Comparison of ENCODE assay signal across 37 cellular contexts in genomic region chr1:218024211-218024720, GRCh38.
"Had no signal": no experiment of that assay in that cellular context is flagged by ENCODE, and none has a peak within 500 bp of the region (broad histone marks: within the 10 kb centered on the region; RNA-seq: fewer than 3 reads in every experiment).

No MANE protein-coding gene starts in this region.

- H3K4me3 Mint-ChIP-seq: activated B cell treated with CpG ODN at 0.5 μM for 24 hours; activated CD4-positive, alpha-beta memory T cell treated with anti-CD3 and anti-CD28 coated beads for 36 hours; activated CD4-positive, alpha-beta T cell treated with anti-CD3 and anti-CD28 coated beads, Interleukin-2, amount 10 ng/mL, durations not matched to agents 24 days and 14 days; activated CD8-positive, alpha-beta T cell treated with anti-CD3 and anti-CD28 coated beads for 36 hours; activated naive CD4-positive, alpha-beta T cell treated with anti-CD3 and anti-CD28 coated beads for 36 hours; activated naive CD8-positive, alpha-beta T cell treated with anti-CD3 and anti-CD28 coated beads for 36 hours; activated T-cell treated with anti-CD3 and anti-CD28 coated beads, Interleukin-2, amount 50 U/mL, for 4 hours; activated T-cell treated with anti-CD3 and anti-CD28 coated beads, Interleukin-2, amount 50 U/mL, for 72 hours; activated T-helper 1 cell treated with anti-CD3 and anti-CD28 coated beads, Interleukin-12 subunit alpha, Interleukin-12 subunit beta, Interleukin-2, Interleukin-4 antibody, amounts not matched to agents 30 ng/mL and 10 ng/mL and 1 ng/mL, durations not matched to agents 14 hours and 24 hours and 36 hours; activated T-helper 17 cell treated with anti-CD3 and anti-CD28 coated beads, Interleukin-2, amount 50 U/mL, for 72 hours; T-helper 1 cell treated with Interleukin-12 subunit alpha and Interleukin-12 subunit beta and Interleukin-4 antibody, amounts not matched to agents 30 μg/mL and 1 μg/mL, for 36 hours; T-helper 2 cell treated with Interferon-gamma antibody and Interleukin-4, amounts not matched to agents 5 μg/mL and 100 μg/mL, for 36 hours had no signal

- H3K27me3 Mint-ChIP-seq: activated B cell treated with CpG ODN at 0.5 μM for 24 hours; activated CD4-positive, alpha-beta memory T cell treated with anti-CD3 and anti-CD28 coated beads for 36 hours; activated CD4-positive, alpha-beta T cell treated with anti-CD3 and anti-CD28 coated beads, Interleukin-2, amount 10 ng/mL, durations not matched to agents 24 days and 14 days; activated CD8-positive, alpha-beta T cell treated with anti-CD3 and anti-CD28 coated beads for 36 hours; activated naive CD8-positive, alpha-beta T cell treated with anti-CD3 and anti-CD28 coated beads for 36 hours; activated T-helper 17 cell treated with anti-CD3 and anti-CD28 coated beads, Interleukin-2, amount 50 U/mL, for 72 hours had no signal

- FAIRE-seq: astrocyte, TTC549 had no signal

- H3K4me1 Mint-ChIP-seq: activated B cell treated with CpG ODN at 0.5 μM for 24 hours; activated CD4-positive, alpha-beta T cell treated with anti-CD3 and anti-CD28 coated beads, Interleukin-2, amount 10 ng/mL, durations not matched to agents 24 days and 14 days; activated naive CD8-positive, alpha-beta T cell treated with anti-CD3 and anti-CD28 coated beads for 36 hours; activated T-helper 17 cell treated with anti-CD3 and anti-CD28 coated beads, Interleukin-2, amount 50 U/mL, for 72 hours had no signal

- H3K36me3 Mint-ChIP-seq: activated CD4-positive, alpha-beta memory T cell treated with anti-CD3 and anti-CD28 coated beads for 36 hours; activated naive CD4-positive, alpha-beta T cell treated with anti-CD3 and anti-CD28 coated beads, Interleukin-2, amount 50 U/mL, for 72 hours; activated naive CD8-positive, alpha-beta T cell treated with anti-CD3 and anti-CD28 coated beads for 36 hours had no signal

- H3K4me3 ChIP-seq: adrenal gland, body of pancreas, breast epithelium had no signal

- H3K36me3 ChIP-seq: adrenal gland, brain microvascular endothelial cell, breast epithelium, WERI-Rb-1 had no signal

- DNase-seq: activated B cell treated with CpG ODN at 0.5 μM for 24 hours; activated CD4-positive, alpha-beta memory T cell treated with anti-CD3 and anti-CD28 coated beads for 36 hours; activated CD4-positive, alpha-beta T cell treated with anti-CD3 and anti-CD28 coated beads for 4 hours; activated CD4-positive, alpha-beta T cell treated with anti-CD3 and anti-CD28 coated beads, Interleukin-2, amount 10 ng/mL, durations not matched to agents 24 days and 14 days; activated CD4-positive, alpha-beta T cell treated with anti-CD3 and anti-CD28 coated beads, Interleukin-2, amount 50 U/mL, for 1 hour; activated CD4-positive, alpha-beta T cell treated with anti-CD3 and anti-CD28 coated beads, Interleukin-2, amount 50 U/mL, for 4 hours; activated CD4-positive, CD25-positive, alpha-beta regulatory T cell treated with anti-CD3 and anti-CD28 coated beads, Interleukin-2, amount 50 U/mL, for 72 hours; activated CD8-positive, alpha-beta memory T cell treated with anti-CD3 and anti-CD28 coated beads, Interleukin-2, amount 50 U/mL, for 4 hours; activated CD8-positive, alpha-beta T cell treated with anti-CD3 and anti-CD28 coated beads for 36 hours; activated effector memory CD4-positive, alpha-beta T cell treated with anti-CD3 and anti-CD28 coated beads, Interleukin-2, amount 50 U/mL, for 16 hours; activated gamma-delta T cell treated with Interleukin-2 at 50 U/mL for 16 hours; activated naive CD4-positive, alpha-beta T cell; activated naive CD4-positive, alpha-beta T cell treated with anti-CD3 and anti-CD28 coated beads for 36 hours; activated naive CD4-positive, alpha-beta T cell treated with anti-CD3 and anti-CD28 coated beads, Interleukin-2, amount 50 U/mL, for 16 hours; activated naive CD8-positive, alpha-beta T cell treated with anti-CD3 and anti-CD28 coated beads for 36 hours; activated T-cell treated with anti-CD3 and anti-CD28 coated beads for 4 hours; activated T-cell treated with anti-CD3 and anti-CD28 coated beads, Interleukin-2, amount 50 U/mL, for 1 hour; activated T-cell treated with anti-CD3 and anti-CD28 coated beads, Interleukin-2, amount 50 U/mL, for 4 hours; activated T-cell treated with anti-CD3 and anti-CD28 coated beads, Interleukin-2, amount 50 U/mL, for 72 hours; adrenal gland; amniotic stem cell; aorta; body of pancreas; brain microvascular endothelial cell; central memory CD4-positive, alpha-beta T cell; T-helper 1 cell; T-helper 2 cell; T-helper 9 cell; WERI-Rb-1 had no signal

- H3K27me3 ChIP-seq: adrenal gland, body of pancreas, brain microvascular endothelial cell, breast epithelium had no signal

- H3K9me3 ChIP-seq: adrenal gland had no signal

- H3K9me3 Mint-ChIP-seq: T-helper 1 cell treated with Interleukin-12 subunit alpha and Interleukin-12 subunit beta and Interleukin-4 antibody, amounts not matched to agents 30 μg/mL and 1 μg/mL, for 36 hours had no signal

- H3K27ac ChIP-seq: adrenal gland, body of pancreas, brain microvascular endothelial cell, breast epithelium, WERI-Rb-1 had no signal

- H3K4me1 ChIP-seq: adrenal gland, body of pancreas, breast epithelium had no signal

- H3K27ac Mint-ChIP-seq: activated B cell treated with CpG ODN at 0.5 μM for 24 hours; activated CD4-positive, alpha-beta memory T cell treated with anti-CD3 and anti-CD28 coated beads for 36 hours; activated CD4-positive, alpha-beta T cell treated with anti-CD3 and anti-CD28 coated beads, Interleukin-2, amount 10 ng/mL, durations not matched to agents 24 days and 14 days; activated CD8-positive, alpha-beta T cell treated with anti-CD3 and anti-CD28 coated beads for 36 hours; activated naive CD4-positive, alpha-beta T cell treated with anti-CD3 and anti-CD28 coated beads for 36 hours; activated naive CD4-positive, alpha-beta T cell treated with anti-CD3 and anti-CD28 coated beads, Interleukin-2, amount 50 U/mL, for 72 hours; activated naive CD8-positive, alpha-beta T cell treated with anti-CD3 and anti-CD28 coated beads for 36 hours; activated T-cell treated with anti-CD3 and anti-CD28 coated beads, Interleukin-2, amount 50 U/mL, for 72 hours; activated T-helper 1 cell treated with anti-CD3 and anti-CD28 coated beads, Interleukin-12 subunit alpha, Interleukin-12 subunit beta, Interleukin-2, Interleukin-4 antibody, amounts not matched to agents 30 ng/mL and 10 ng/mL and 1 ng/mL, durations not matched to agents 14 hours and 24 hours and 36 hours; activated T-helper 17 cell treated with anti-CD3 and anti-CD28 coated beads, Interleukin-2, amount 50 U/mL, for 72 hours; T-helper 1 cell treated with Interleukin-12 subunit alpha and Interleukin-12 subunit beta and Interleukin-4 antibody, amounts not matched to agents 30 μg/mL and 1 μg/mL, for 36 hours; T-helper 2 cell treated with Interferon-gamma antibody and Interleukin-4, amounts not matched to agents 5 μg/mL and 100 μg/mL, for 36 hours had no signal

- ATAC-seq: activated CD8-positive, alpha-beta T cell treated with anti-CD3 and anti-CD28 coated beads for 36 hours; activated naive CD4-positive, alpha-beta T cell treated with anti-CD3 and anti-CD28 coated beads, Interleukin-2, amount 50 U/mL, for 72 hours; activated T-cell treated with anti-CD3 and anti-CD28 coated beads, Interleukin-2, amount 50 U/mL, for 4 hours; activated T-cell treated with anti-CD3 and anti-CD28 coated beads, Interleukin-2, amount 50 U/mL, for 72 hours; activated T-helper 17 cell treated with anti-CD3 and anti-CD28 coated beads, Interleukin-2, amount 50 U/mL, for 72 hours; body of pancreas had no signal
